ENCODE assay signal across 15 cellular contexts in genomic region chr16:66895697-66895995, GRCh38. TPM values are rescaled to one million over a fixed set of nuclear protein-coding genes. Genes with fewer than 3 reads are reported as not detected.
DNase-seq lines count a peak whose midpoint lies in the region; ATAC-seq and TF ChIP-seq lines count a peak whose summit lies in the region.
"Had no signal": no experiment of that assay in that cellular context is flagged by ENCODE, and none has a peak within 500 bp of the region (broad histone marks: within the 10 kb centered on the region; RNA-seq: fewer than 3 reads in every experiment).

No MANE protein-coding gene starts in this region.

- H3K9me3 ChIP-seq in breast epithelium (no peaks in the 10 kb centered on the region), tibial artery (no peaks in the 10 kb centered on the region)
- H3K9me3 ChIP-seq: BE2C, tibial nerve had no signal

- POLR2A ChIA-PET in MCF 10A (lab: Yijun Ruan, JAX) = interaction anchor here (0.6 to 6.6 kb wide), 15 partner anchors 14 to 260 kb away, joined by 3 to 48 read pairs (median 5); partner anchors contain the start of genes CIAO2B and PDP2

- no peak for ATAC-seq in left lobe of liver

- H3K36me3 Mint-ChIP-seq in MCF 10A (ENCODE audit: insufficient read depth, unreplicated experiment) = peaks cover 6% of the 10 kb centered on the region
- H3K36me3 Mint-ChIP-seq: activated naive CD8-positive, alpha-beta T cell treated with anti-CD3 and anti-CD28 coated beads for 36 hours had no signal

- CTCF ChIA-PET in MCF 10A (lab: Yijun Ruan, JAX) = interaction anchor here (0.6 to 7.1 kb wide), 35 partner anchors 9 to 350 kb away, joined by 3 to 66 read pairs (median 5); partner anchors contain the start of genes CA7, CDH16, CIAO2B and FBXL8

- TF ChIP-seq POLR2A in breast epithelium (IDR thresholded peaks at IDR 0.05) = no peak

- H3K4me1 ChIP-seq in breast epithelium (no peaks in the 10 kb centered on the region), tibial artery (peaks cover 14 to 56% (median 44%) of the 10 kb centered on the region in 4 donors)

- H3K9me3 Mint-ChIP-seq in MCF 10A (ENCODE audit: unreplicated experiment) = no peaks in the 10 kb centered on the region
- H3K9me3 Mint-ChIP-seq: activated CD4-positive, alpha-beta memory T cell treated with anti-CD3 and anti-CD28 coated beads, Interleukin-2, amount 10 ng/mL, durations not matched to agents 7 days and 5 days; activated naive CD8-positive, alpha-beta T cell treated with anti-CD3 and anti-CD28 coated beads for 36 hours; activated T-cell treated with anti-CD3 and anti-CD28 coated beads, Interleukin-2, amount 50 U/mL, for 4 hours had no signal

- H3K27ac Mint-ChIP-seq in MCF 10A (ENCODE audit: low read depth, unreplicated experiment) = peak overlapping the region; percentile 92
- H3K27ac Mint-ChIP-seq: activated CD4-positive, alpha-beta memory T cell treated with anti-CD3 and anti-CD28 coated beads, Interleukin-2, amount 10 ng/mL, durations not matched to agents 7 days and 5 days; activated naive CD8-positive, alpha-beta T cell treated with anti-CD3 and anti-CD28 coated beads for 36 hours had no signal

- H3K27me3 Mint-ChIP-seq in MCF 10A (ENCODE audit: insufficient read depth, unreplicated experiment) = no peaks in the 10 kb centered on the region
- H3K27me3 Mint-ChIP-seq: activated CD4-positive, alpha-beta memory T cell treated with anti-CD3 and anti-CD28 coated beads, Interleukin-2, amount 10 ng/mL, durations not matched to agents 7 days and 5 days; activated naive CD8-positive, alpha-beta T cell treated with anti-CD3 and anti-CD28 coated beads for 36 hours had no signal

- H3K4me3 ChIP-seq in breast epithelium (no peak overlapping the region), tibial artery (no peak overlapping the region)
- H3K4me3 ChIP-seq: hepatocyte, tibial nerve had no signal

- H3K4me3 Mint-ChIP-seq in MCF 10A (ENCODE audit: unreplicated experiment) = no peak overlapping the region
- H3K4me3 Mint-ChIP-seq: activated CD4-positive, alpha-beta memory T cell treated with anti-CD3 and anti-CD28 coated beads, Interleukin-2, amount 10 ng/mL, durations not matched to agents 7 days and 5 days; activated naive CD8-positive, alpha-beta T cell treated with anti-CD3 and anti-CD28 coated beads for 36 hours; activated T-cell treated with anti-CD3 and anti-CD28 coated beads, Interleukin-2, amount 50 U/mL, for 4 hours had no signal

- no peak for TF ChIP-seq CTCF in MCF 10A (IDR thresholded peaks at IDR 0.05; ENCODE audit: unreplicated experiment)
- TF ChIP-seq CTCF in breast epithelium (IDR thresholded peaks at IDR 0.05) = no peak
- TF ChIP-seq CTCF in tibial artery (IDR thresholded peaks at IDR 0.05) = no peak

- DNase-seq in MCF 10A (ENCODE audit: unreplicated experiment) (no peak), breast epithelium (ENCODE audit: low spot score in 2 of 2) (no peak), epithelial cell of prostate (ENCODE audit: low read depth, low spot score) (no peak), tibial artery (no peak), left lobe of liver (ENCODE audit: low spot score) (no peak), NCI-H1436 treated with DMSO at 0.1 percent for 48 hours (lab: John Stamatoyannopoulos, UW) (no peak)
- DNase-seq: NCI-H524 treated with DMSO at 0.1 percent for 48 hours had no signal

- H3K4me1 Mint-ChIP-seq in MCF 10A (ENCODE audit: insufficient read depth, unreplicated experiment) = peaks cover 31% of the 10 kb centered on the region

- intact Hi-C loops in MCF 10A (cut with micrococcal nuclease) (loop anchor here (1.0 to 5.0 kb wide), 5 partner anchors 33 to 287 kb away; partner anchors contain the start of genes CES2 and MATCAP1), breast epithelium (cut with DNase I; ENCODE audit: low total_unique reads) (no loop called here), tibial artery (cut with DNase I; ENCODE audit: low total_unique reads) (loop anchor here (2.0 kb wide), 1 partner anchor 39 kb away; the partner anchor contains the start of genes CES2 and CIAO2B)

- no TSS peak for BruUV-seq in MCF 10A (replicated peaks; lab: Mats Ljungman, UMichigan)

- H3K27ac ChIP-seq in breast epithelium (no peak overlapping the region), epithelial cell of prostate (peak overlapping the region; percentile 84), tibial artery (peak overlapping the region; percentile 86 to 91)
- H3K27ac ChIP-seq: 22Rv1 had no signal

- H3K36me3 ChIP-seq in breast epithelium (no peaks in the 10 kb centered on the region), tibial artery (no peaks in the 10 kb centered on the region)

- H3K27me3 ChIP-seq in breast epithelium = no peaks in the 10 kb centered on the region
- no peaks in the 10 kb centered on the region for H3K27me3 ChIP-seq in tibial artery
- H3K27me3 ChIP-seq: BE2C, hepatocyte, tibial nerve had no signal

RNA-seq across cellular contexts. Expression of gene PDP2, which starts 15.3 kb away (rescaled TPM):
- total RNA-seq in MCF 10A (2022) = 21.5 and 22.8 TPM in 2 replicates
- 10 to 100 TPM in 1 of 3 donors, 1 to 10 TPM in 2; 8.8 to 18.6 (median 9.4) TPM for total RNA-seq in breast epithelium
- 12.3 TPM for total RNA-seq in left lobe of liver

RNA-seq across cellular contexts. Expression of gene CDH16, which starts 23.0 kb away (rescaled TPM):
- total RNA-seq in MCF 10A (2022) (0.25 TPM in 1 of 2 replicates, not detected in the other), breast epithelium (not detected), left lobe of liver (not detected)
- total RNA-seq: activated CD4-positive, alpha-beta memory T cell treated with anti-CD3 and anti-CD28 coated beads, Interleukin-2, amount 10 ng/mL, durations not matched to agents 7 days and 5 days; activated naive CD8-positive, alpha-beta T cell treated with anti-CD3 and anti-CD28 coated beads for 36 hours; activated T-cell treated with anti-CD3 and anti-CD28 coated beads, Interleukin-2, amount 50 U/mL, for 4 hours; T-helper 1 cell treated with Interleukin-12 subunit alpha and Interleukin-12 subunit beta and Interleukin-4 antibody, amounts not matched to agents 30 ng/mL and 1 ng/mL, for 36 hours had no signal

RNA-seq across cellular contexts. Expression of gene RRAD, which starts 29.7 kb away (rescaled TPM):
- total RNA-seq in MCF 10A (2022) = 0.29 TPM in 1 of 2 replicates, not detected in the other
- 10 to 100 TPM in 1 of 3 donors, 1 to 10 TPM in 2; 7.7 to 11.1 (median 8.0) TPM for total RNA-seq in breast epithelium
- 0.98 TPM for total RNA-seq in left lobe of liver

RNA-seq across cellular contexts. Expression of gene CIAO2B, which starts 38.6 kb away (rescaled TPM):
- 133 and 159 TPM in 2 replicates for total RNA-seq in MCF 10A (2022)
- 10 to 100 TPM; 45.7 to 77.3 (median 65.4) TPM for total RNA-seq in breast epithelium
- total RNA-seq in left lobe of liver = 42.6 TPM

RNA-seq across cellular contexts. Expression of gene CES2, which starts 39.7 kb away (rescaled TPM):
- 65.7 and 68.7 TPM in 2 replicates for total RNA-seq in MCF 10A (2022)
- 10 to 100 TPM; 25.9 to 33.1 (median 31.9) TPM for total RNA-seq in breast epithelium
- total RNA-seq in left lobe of liver = 286 TPM

Comparison
In these comparisons a context has a peak if more than half of its experiments do, and no peak if none do; other contexts are left out.
1. H3K27ac ChIP-seq: peak in epithelial cell of prostate (single experiment) and tibial artery (2 of 2); none in breast epithelium (0 of 2).